ENCODE assay signal across 17 cellular contexts in genomic region chr2:102245266-102246151, GRCh38. TPM values are rescaled to one million over a fixed set of nuclear protein-coding genes. Genes with fewer than 3 reads are reported as not detected.
A peak's percentile ranks its signal among the peaks of the same experiment; 100 is the strongest.
DNase-seq lines count a peak whose midpoint lies in the region; ATAC-seq and TF ChIP-seq lines count a peak whose summit lies in the region.
"Had no signal": no experiment of that assay in that cellular context is flagged by ENCODE, and none has a peak within 500 bp of the region (broad histone marks: within the 10 kb centered on the region; RNA-seq: fewer than 3 reads in every experiment).

No MANE protein-coding gene starts in this region.

- H4K20me1 ChIP-seq in GM23338 (replicated peaks; ENCODE audit: insufficient read depth), result no peaks in the 10 kb centered on the region

- peaks cover 14% of the 10 kb centered on the region; the same call in 2 of the 3 replicates for H3K4me1 Mint-ChIP-seq in GM23338

- H3K36me3 Mint-ChIP-seq in GM23338 (ENCODE audit: low read depth), result no peaks in the 10 kb centered on the region
- H3K36me3 Mint-ChIP-seq: activated naive CD8-positive, alpha-beta T cell treated with anti-CD3 and anti-CD28 coated beads for 36 hours had no signal

- no peaks in the 10 kb centered on the region for H3K9me3 ChIP-seq in left ventricle myocardium inferior (replicated peaks)
- H3K9me3 ChIP-seq: esophagus squamous epithelium, upper lobe of left lung had no signal

- CTCF ChIA-PET in AG04449 (lab: Yijun Ruan, JAX), result interaction anchor here (0.7 to 7.1 kb wide), 18 partner anchors 8 to 361 kb away, joined by 3 to 51 read pairs (median 4); partner anchors contain the start of genes IL18R1 and IL1R1

- H3K4me2 ChIP-seq in GM23338, result no peak overlapping the region
- H3K4me2 ChIP-seq: KMS-11 had no signal

- H3K27ac Mint-ChIP-seq in GM23338, result no peak overlapping the region
- H3K27ac Mint-ChIP-seq: activated naive CD8-positive, alpha-beta T cell treated with anti-CD3 and anti-CD28 coated beads for 36 hours had no signal

- peak; percentile 24 for TF ChIP-seq CTCF in AG04449 (IDR thresholded peaks at IDR 0.05; ENCODE audit: insufficient read depth, low read length, missing control alignments)
- TF ChIP-seq CTCF in GM23338 (conservative IDR thresholded peaks at IDR 0.05; ENCODE audit: low read depth in 2 of 2), result peak; percentile 30 to 55
- TF ChIP-seq CTCF in astrocyte of the spinal cord (IDR thresholded peaks at IDR 0.05; ENCODE audit: low read depth, low read length), result no peak
- no peak for TF ChIP-seq CTCF in left ventricle myocardium inferior (IDR thresholded peaks at IDR 0.05; ENCODE audit: borderline replicate concordance)

- H3K4me3 ChIP-seq in AG04449 (ENCODE audit: low read depth, low read length) (no peak overlapping the region), GM23338 (no peak overlapping the region), astrocyte of the spinal cord (ENCODE audit: low read depth, low read length) (no peak overlapping the region), left ventricle myocardium inferior (no peak overlapping the region)
- H3K4me3 ChIP-seq: esophagus squamous epithelium, upper lobe of left lung had no signal

- ATAC-seq in GM23338 (peak; percentile 21), HG03108 (IDR thresholded peaks at IDR 0.05; ENCODE audit: unreplicated experiment) (no peak)

- H3K79me2 ChIP-seq in GM23338 (replicated peaks; ENCODE audit: insufficient read depth), result no peaks in the 10 kb centered on the region

- intact Hi-C loops in left ventricle myocardium inferior (cut with micrococcal nuclease), result no loop called here

- H3K9me2 ChIP-seq in GM23338 (ENCODE audit: insufficient read depth), result peaks cover 6% of the 10 kb centered on the region; the same call in 1 of the 2 replicates

- H3K4me1 ChIP-seq in GM23338 (ENCODE audit: insufficient read depth) (no peaks in the 10 kb centered on the region; the same call in 1 of the 2 replicates), left ventricle myocardium inferior (peaks cover 9% of the 10 kb centered on the region)

- POLR2A ChIA-PET in AG04449 (lab: Yijun Ruan, JAX), result interaction anchor here (0.6 kb wide), 1 partner anchor 9 kb away, joined by 3 read pairs; no protein-coding TSS in a partner anchor

- H3K36me3 ChIP-seq in GM23338 (ENCODE audit: insufficient read depth), result no peaks in the 10 kb centered on the region
- H3K36me3 ChIP-seq in left ventricle myocardium inferior, result no peaks in the 10 kb centered on the region
- H3K36me3 ChIP-seq: esophagus squamous epithelium, upper lobe of left lung had no signal

- peaks cover 12% of the 10 kb centered on the region for H3K27me3 Mint-ChIP-seq in GM23338 (ENCODE audit: insufficient read depth, low read depth, poor library complexity)

- H3K27ac ChIP-seq in GM23338 (ENCODE audit: low read depth) (no peak overlapping the region), left ventricle myocardium inferior (replicated peaks) (peak overlapping the region; percentile 59)
- H3K27ac ChIP-seq: C4-2B, KMS-11, upper lobe of left lung had no signal

- no peak overlapping the region for H3K4me3 Mint-ChIP-seq in GM23338
- H3K4me3 Mint-ChIP-seq: activated naive CD8-positive, alpha-beta T cell treated with anti-CD3 and anti-CD28 coated beads for 36 hours had no signal

- in situ Hi-C loops in astrocyte of the spinal cord (cut with HindIII; ENCODE audit: low sequenced_read_pairs), result no loop called here

- H3K27me3 ChIP-seq in GM23338 (ENCODE audit: insufficient read depth) (peaks cover 21% of the 10 kb centered on the region), left ventricle myocardium inferior (ENCODE audit: low read depth) (peaks cover 15% of the 10 kb centered on the region)
- H3K27me3 ChIP-seq: upper lobe of left lung had no signal

- H3K9me3 Mint-ChIP-seq in GM23338, result no peaks in the 10 kb centered on the region
- H3K9me3 Mint-ChIP-seq: activated naive CD8-positive, alpha-beta T cell treated with anti-CD3 and anti-CD28 coated beads for 36 hours had no signal

- H3F3A ChIP-seq in GM23338 (replicated peaks; ENCODE audit: low read depth), result no peaks in the 10 kb centered on the region

- DNase-seq in AG04449 (ENCODE audit: low read depth, low spot score), result no peak
- peak; percentile 59 for DNase-seq in GM23338 (ENCODE audit: low spot score)
- peak; percentile 46 for DNase-seq in astrocyte of the spinal cord (ENCODE audit: low read depth, low spot score)
- peak; percentile 45 for DNase-seq in left ventricle myocardium inferior
- DNase-seq in stimulated activated naive CD4-positive, alpha-beta T cell (lab: John Stamatoyannopoulos, UW), result no peak
- DNase-seq in NCI-H146 (lab: John Stamatoyannopoulos, UW), result no peak
- DNase-seq in foreskin melanocyte, result no peak
- DNase-seq: activated naive CD8-positive, alpha-beta T cell treated with anti-CD3 and anti-CD28 coated beads for 36 hours; esophagus squamous epithelium; NCI-H1694 treated with DMSO at 0.1 percent for 48 hours; NCI-H82; posterior cingulate gyrus had no signal

- peak overlapping the region; percentile 25; the same call in 1 of the 2 replicates for H2AFZ ChIP-seq in GM23338

TF ChIP-seq in GM23338, 12 proteins besides CTCF, POLR2A, EP300 and RAD21 (continues in another document):
- no peak for TF ChIP-seq ETS1 (IDR thresholded peaks at IDR 0.05)
- TF ChIP-seq ZNF114 (CRISPR knock-in tag; IDR thresholded peaks at IDR 0.05), result no peak
- no peak for TF ChIP-seq STAT1 (IDR thresholded peaks at IDR 0.05; ENCODE audit: unreplicated experiment)
- no peak for TF ChIP-seq POLR2AphosphoS5 (IDR thresholded peaks at IDR 0.05; ENCODE audit: low read depth)
- no peak for TF ChIP-seq NANOG (IDR thresholded peaks at IDR 0.05; ENCODE audit: borderline replicate concordance)
- no peak for TF ChIP-seq CREB1 (CRISPR knock-in tag; IDR thresholded peaks at IDR 0.05; ENCODE audit: low read depth)
- TF ChIP-seq JUNB (IDR thresholded peaks at IDR 0.05; ENCODE audit: unreplicated experiment), result no peak

RNA-seq across cellular contexts. Expression of gene IL1RL2, which starts 58.7 kb away (rescaled TPM):
- not detected in 2 replicates for total RNA-seq in GM23338 (2014; rRNA removed; shearing (Covaris generic))
- not detected in 2 replicates for polyA plus RNA-seq in GM23338 (2016; fragmentation: Nextera tagmentation; extraction: Ambion mirVana)
- 0.30 TPM for total RNA-seq in left ventricle myocardium inferior
- total RNA-seq: Daoy had no signal

Comparison
In these comparisons a context has a peak if more than half of its experiments do, and no peak if none do; other contexts are left out.
1. DNase-seq: peak in GM23338 (single experiment), astrocyte of the spinal cord (single experiment) and left ventricle myocardium inferior (single experiment); none in AG04449 (single experiment), stimulated activated naive CD4-positive, alpha-beta T cell (0 of 6), NCI-H146 (single experiment) and foreskin melanocyte (single experiment).
2. CTCF ChIP-seq: peak in AG04449 (single experiment) and GM23338 (2 of 2); none in astrocyte of the spinal cord (single experiment) and left ventricle myocardium inferior (single experiment).